ENCODE assay signal across 9 cellular contexts in genomic region chr15:90062729-90063684, GRCh38. TPM values are rescaled to one million over a fixed set of nuclear protein-coding genes. Genes with fewer than 3 reads are reported as not detected.
A peak's percentile ranks its signal among the peaks of the same experiment; 100 is the strongest.
DNase-seq lines count a peak whose midpoint lies in the region; ATAC-seq and TF ChIP-seq lines count a peak whose summit lies in the region.
"Had no signal": no experiment of that assay in that cellular context is flagged by ENCODE, and none has a peak within 500 bp of the region (broad histone marks: within the 10 kb centered on the region; RNA-seq: fewer than 3 reads in every experiment).

No MANE protein-coding gene starts in this region.

- no peaks in the 10 kb centered on the region for H3K27me3 Mint-ChIP-seq in central memory CD8-positive, alpha-beta T cell

- peak overlapping the region; percentile 73 for H3K27ac Mint-ChIP-seq in central memory CD8-positive, alpha-beta T cell (ENCODE audit: low read depth)

- WGBS in heart right ventricle, 2 donors = 77 to 82% methylated on average over 28 of the region's 28 CpGs

- intact Hi-C loops in heart right ventricle (cut with DNase I) = loop anchor here in 1 of 10 donors (10.0 kb wide), 1 partner anchor 58 kb away; the partner anchor contains the start of gene ZNF710
- intact Hi-C loops in Right ventricle myocardium superior (cut with DNase I) = no loop called here
- intact Hi-C loops in uterus (cut with DNase I; ENCODE audit: low total_unique reads) = no loop called here

- peak overlapping the region; percentile 37 for H3K4me3 Mint-ChIP-seq in central memory CD8-positive, alpha-beta T cell

- H3K4me3 ChIP-seq in heart right ventricle = no peak overlapping the region
- H3K4me3 ChIP-seq in muscle layer of colon (ENCODE audit: low read depth in 1 of 2, low read length in 2 of 2) = no peak overlapping the region
- no peak overlapping the region for H3K4me3 ChIP-seq in uterus

- peaks cover 0 to 12% (median 0%) of the 10 kb centered on the region in 9 donors for H3K36me3 ChIP-seq in heart right ventricle
- peaks cover 1% of the 10 kb centered on the region for H3K36me3 ChIP-seq in muscle layer of colon (ENCODE audit: insufficient read depth, low read length)
- no peaks in the 10 kb centered on the region for H3K36me3 ChIP-seq in uterus

- H3K9me3 ChIP-seq in heart right ventricle = peaks cover 0 to 3% (median 0%) of the 10 kb centered on the region in 11 donors
- no peaks in the 10 kb centered on the region for H3K9me3 ChIP-seq in muscle layer of colon (ENCODE audit: low read length)
- H3K9me3 ChIP-seq in uterus = no peaks in the 10 kb centered on the region

- H3K9ac ChIP-seq in muscle layer of colon (ENCODE audit: low read length) = no peak overlapping the region

- H3K9me3 Mint-ChIP-seq in central memory CD8-positive, alpha-beta T cell = no peaks in the 10 kb centered on the region

- TF ChIP-seq POLR2A in uterus (IDR thresholded peaks at IDR 0.05) = no peak

- DNase-seq in heart right ventricle (no peak), Right ventricle myocardium superior (no peak), uterus (no peak), AG20443 (ENCODE audit: low spot score) (no peak), iPS-NIHi7 (ENCODE audit: extremely low spot score) (no peak), NCI-H524 (lab: John Stamatoyannopoulos, UW) (no peak)
- no peak for DNase-seq in central memory CD8-positive, alpha-beta T cell (ENCODE audit: low spot score in 2 of 2)
- DNase-seq: activated CD8-positive, alpha-beta memory T cell treated with anti-CD3 and anti-CD28 coated beads, Interleukin-2, amount 50 U/mL, for 4 hours had no signal

- no peaks in the 10 kb centered on the region for H3K27me3 ChIP-seq in heart right ventricle
- H3K27me3 ChIP-seq in muscle layer of colon (ENCODE audit: control insufficient read depth in 1 of 2, insufficient read depth in 2 of 2, low read length in 2 of 2) = no peaks in the 10 kb centered on the region
- no peaks in the 10 kb centered on the region for H3K27me3 ChIP-seq in uterus

- TF ChIP-seq CTCF in heart right ventricle (IDR thresholded peaks at IDR 0.05) (no peak), uterus (IDR thresholded peaks at IDR 0.05) (no peak)

- H3K4me1 ChIP-seq in heart right ventricle (peaks cover 12 to 83% (median 68%) of the 10 kb centered on the region in 9 donors), muscle layer of colon (ENCODE audit: insufficient read depth, low read length) (peaks cover 44% of the 10 kb centered on the region), uterus (peaks cover 0 to 27% of the 10 kb centered on the region in 2 donors)

- ATAC-seq in heart right ventricle (peak in 1 of 8 donors; percentile 4), Right ventricle myocardium superior (ENCODE audit: poor library complexity) (no peak)
- ATAC-seq in central memory CD8-positive, alpha-beta T cell (replicated peaks; ENCODE audit: extremely low read depth, poor library complexity, severe bottlenecking) = no peak

- H3K36me3 Mint-ChIP-seq in central memory CD8-positive, alpha-beta T cell (ENCODE audit: insufficient read depth) = peaks cover 5% of the 10 kb centered on the region

- H3K4me1 Mint-ChIP-seq in central memory CD8-positive, alpha-beta T cell = peaks cover 29% of the 10 kb centered on the region

- H3K27ac ChIP-seq in heart right ventricle = peak overlapping the region in 9 of 10 donors; percentile 9 to 95 (median 85)
- peak overlapping the region; percentile 37 for H3K27ac ChIP-seq in muscle layer of colon (ENCODE audit: low read depth, low read length)
- H3K27ac ChIP-seq in uterus = peak overlapping the region; percentile 35 to 62

RNA-seq across cellular contexts. Expression of gene IDH2, which starts 39.3 kb away (rescaled TPM):
- total RNA-seq in heart right ventricle = 1,000 to 10,000 TPM in 4 of 10 donors, 100 to 1,000 TPM in 6; 731 to 1,135 (median 971) TPM
- 100 to 1,000 TPM; 279 to 401 TPM for polyA plus RNA-seq in heart right ventricle
- 1,067 TPM for total RNA-seq in Right ventricle myocardium superior
- total RNA-seq in uterus = 10 to 100 TPM in 3 of 4 donors, 1 to 10 TPM in 1; 4.1 to 93.8 (median 21.5) TPM

Comparison
In these comparisons a context has a peak if more than half of its experiments do, and no peak if none do; other contexts are left out.
1. RNA of gene IDH2, which starts 39.3 kb away (total RNA-seq): 1,067 TPM in Right ventricle myocardium superior (single experiment) and 731 to 1,135 TPM in heart right ventricle; 4.1 to 93.8 TPM in uterus; every median in the first group is over 4 times any median in the second.
2. Peak in every context shown above with its lines, with median percentiles within 50 percentile points of each other: H3K27ac ChIP-seq.